11 cellular contexts compared by ENCODE assay signal in the genomic region with DNA sequence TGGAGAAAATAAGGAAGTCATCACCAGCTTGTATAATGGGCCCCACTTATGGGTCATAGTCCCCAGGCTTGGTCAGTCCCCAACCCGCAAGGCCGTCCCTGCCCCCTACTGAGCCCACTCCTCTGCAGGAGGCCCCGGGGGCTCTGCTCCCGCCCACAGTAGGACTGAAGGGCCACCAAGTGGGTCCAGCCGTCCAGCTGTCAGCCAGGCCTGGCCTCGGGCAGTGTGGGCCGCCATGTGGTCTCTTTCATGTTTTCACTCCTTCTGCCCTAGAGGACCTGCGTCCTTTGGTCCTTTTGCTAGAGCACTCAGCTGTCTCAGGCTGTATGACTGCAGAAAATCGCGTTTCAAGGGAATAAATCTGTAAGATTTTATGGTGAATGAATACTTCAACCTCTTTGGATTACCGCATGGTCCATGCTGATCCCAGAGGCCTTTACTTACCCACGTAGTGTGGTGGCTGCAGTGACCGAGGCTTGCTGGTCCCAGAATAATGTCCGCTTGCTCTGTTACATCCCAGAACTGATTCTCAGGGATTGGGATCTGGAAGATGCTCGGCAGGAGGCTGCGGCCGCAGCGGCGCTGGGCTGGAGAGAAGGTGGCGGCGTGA.
DNase-seq lines count a peak whose midpoint lies in the region; ATAC-seq and TF ChIP-seq lines count a peak whose summit lies in the region.
"Had no signal": no experiment of that assay in that cellular context is flagged by ENCODE, and none has a peak within 500 bp of the region (broad histone marks: within the 10 kb centered on the region; RNA-seq: fewer than 3 reads in every experiment).

No MANE protein-coding gene starts in this region.

- H3K4me1 Mint-ChIP-seq in type B pancreatic cell (ENCODE audit: unreplicated experiment): peaks cover 28% of the 10 kb centered on the region

- H3K4me2 ChIP-seq in SK-N-SH (no peak overlapping the region), neural cell (ENCODE audit: low read length) (no peak overlapping the region)

- TF ChIP-seq CTCF in SK-N-SH (IDR thresholded peaks at IDR 0.05) (no peak), left ventricle myocardium inferior (IDR thresholded peaks at IDR 0.05; ENCODE audit: borderline replicate concordance) (no peak), neural cell (IDR thresholded peaks at IDR 0.05; ENCODE audit: poor library complexity, severe bottlenecking) (no peak), type B pancreatic cell (conservative IDR thresholded peaks at IDR 0.05) (peak; percentile 45), A673 (conservative IDR thresholded peaks at IDR 0.05; ENCODE audit: low read depth, low read length) (no peak)

- intact Hi-C loops in left ventricle myocardium inferior (cut with micrococcal nuclease) (no loop called here), A673 (cut with micrococcal nuclease; ENCODE audit: unreplicated experiment) (no loop called here)

- H3K79me2 ChIP-seq in SK-N-SH (ENCODE audit: insufficient read depth): no peaks in the 10 kb centered on the region
- H3K79me2 ChIP-seq in neural cell (replicated peaks; ENCODE audit: insufficient read depth, low read length): no peaks in the 10 kb centered on the region

- no peaks in the 10 kb centered on the region for H3K36me3 Mint-ChIP-seq in type B pancreatic cell
- H3K36me3 Mint-ChIP-seq: activated naive CD8-positive, alpha-beta T cell treated with anti-CD3 and anti-CD28 coated beads for 36 hours had no signal

- H3K4me3 Mint-ChIP-seq in type B pancreatic cell: peak overlapping the region; percentile 77

- TF ChIP-seq EP300 in SK-N-SH (IDR thresholded peaks at IDR 0.05; ENCODE audit: borderline replicate concordance in 1 of 2, low read depth in 1 of 2, low read length in 1 of 2): no peak
- no peak for TF ChIP-seq EP300 in neural cell (conservative IDR thresholded peaks at IDR 0.05; ENCODE audit: poor library complexity, severe bottlenecking)

- H3K9me3 Mint-ChIP-seq in type B pancreatic cell: no peaks in the 10 kb centered on the region
- H3K9me3 Mint-ChIP-seq: activated CD4-positive, alpha-beta T cell treated with anti-CD3 and anti-CD28 coated beads, Interleukin-2, amount 10 ng/mL, durations not matched to agents 7 days and 5 days; activated naive CD8-positive, alpha-beta T cell treated with anti-CD3 and anti-CD28 coated beads for 36 hours had no signal

- no peaks in the 10 kb centered on the region for H3K36me3 ChIP-seq in SK-N-SH (replicated peaks in 1 of 2; ENCODE audit: control insufficient read depth in 1 of 2, insufficient read depth in 2 of 2, low read length in 1 of 2)
- no peaks in the 10 kb centered on the region for H3K36me3 ChIP-seq in left ventricle myocardium inferior
- H3K36me3 ChIP-seq in neural cell (ENCODE audit: insufficient read depth, low read length): no peaks in the 10 kb centered on the region
- H3K36me3 ChIP-seq in A673 (ENCODE audit: insufficient read depth, low read length, poor library complexity, severe bottlenecking): no peaks in the 10 kb centered on the region

- H4K20me1 ChIP-seq in SK-N-SH (ENCODE audit: insufficient read depth) (no peaks in the 10 kb centered on the region), neural cell (ENCODE audit: insufficient read depth) (no peaks in the 10 kb centered on the region)

- TF ChIP-seq RAD21 in SK-N-SH (IDR thresholded peaks at IDR 0.05; ENCODE audit: low read length) (no peak), neural cell (conservative IDR thresholded peaks at IDR 0.05) (no peak)

- CTCF ChIA-PET in SK-N-SH (lab: Yijun Ruan, JAX): interaction anchor here (0.7 kb wide), 1 partner anchor 52 kb away, joined by 3 read pairs; no protein-coding TSS in a partner anchor
- CTCF ChIA-PET in A673 (lab: Charles Lee): no interaction called here

- no TSS peak for BruUV-seq in A673 (replicated peaks; lab: Mats Ljungman, UMichigan)

- H3K27me3 ChIP-seq in SK-N-SH (ENCODE audit: insufficient read depth): no peaks in the 10 kb centered on the region
- H3K27me3 ChIP-seq in left ventricle myocardium inferior (ENCODE audit: low read depth): peaks cover 32% of the 10 kb centered on the region
- H3K27me3 ChIP-seq in neural cell (ENCODE audit: insufficient read depth, low read depth, low read length): peaks cover 16% of the 10 kb centered on the region
- peaks cover 23% of the 10 kb centered on the region for H3K27me3 ChIP-seq in A673 (replicated peaks; ENCODE audit: insufficient read depth, low read depth, low read length, poor library complexity)

- H3K4me3 ChIP-seq in SK-N-SH (ENCODE audit: low read depth in 2 of 2, low read length in 1 of 2): peak overlapping the region in 1 of 2 experiments; percentile 3; a peak in 1 of 4 replicates
- peak overlapping the region; percentile 69 for H3K4me3 ChIP-seq in left ventricle myocardium inferior
- H3K4me3 ChIP-seq in neural cell (ENCODE audit: low read length): peak overlapping the region; percentile 63
- H3K4me3 ChIP-seq in A673 (ENCODE audit: low read depth, low read length, poor library complexity, severe bottlenecking): no peak overlapping the region

- H3K9ac ChIP-seq in SK-N-SH: no peak overlapping the region
- H3K9ac ChIP-seq in neural cell (ENCODE audit: low read length): peak overlapping the region; percentile 26

- H2AFZ ChIP-seq in SK-N-SH (ENCODE audit: low read depth) (no peak overlapping the region), neural cell (ENCODE audit: low read depth, low read length) (no peak overlapping the region)

- ATAC-seq in SK-N-SH treated with all-trans-retinoic acid at 6 μM for 48 hours: no peak

- no peak overlapping the region for H3K27ac Mint-ChIP-seq in type B pancreatic cell
- H3K27ac Mint-ChIP-seq: activated CD4-positive, alpha-beta T cell treated with anti-CD3 and anti-CD28 coated beads, Interleukin-2, amount 10 ng/mL, durations not matched to agents 7 days and 5 days; activated naive CD8-positive, alpha-beta T cell treated with anti-CD3 and anti-CD28 coated beads for 36 hours had no signal

- 54% methylated on average over 19 of the region's 21 CpGs for WGBS in SK-N-SH (ENCODE audit: low lambda C conversion rate)

- H3K4me1 ChIP-seq in SK-N-SH (ENCODE audit: control insufficient read depth in 1 of 2, insufficient read depth in 2 of 2, low read depth in 1 of 2, low read length in 1 of 2) (peaks cover 0 to 2% of the 10 kb centered on the region in 2 experiments; a peak in 1 of 4 replicates), left ventricle myocardium inferior (peaks cover 12% of the 10 kb centered on the region), A673 (ENCODE audit: insufficient read depth, low read length, poor library complexity, severe bottlenecking) (no peaks in the 10 kb centered on the region)

- H3F3A ChIP-seq in SK-N-SH (replicated peaks; ENCODE audit: insufficient read depth) (no peaks in the 10 kb centered on the region), neural cell (ENCODE audit: insufficient read depth, low read length, poor library complexity, severe bottlenecking) (no peaks in the 10 kb centered on the region)

- peaks cover 76% of the 10 kb centered on the region for H3K27me3 Mint-ChIP-seq in type B pancreatic cell

- DNase-seq in SK-N-SH (peak; percentile 54), left ventricle myocardium inferior (no peak), type B pancreatic cell (ENCODE audit: extremely low spot score, unreplicated experiment) (no peak), A673 (ENCODE audit: low spot score) (no peak)
- DNase-seq in stimulated activated naive CD4-positive, alpha-beta T cell (lab: John Stamatoyannopoulos, UW): no peak
- DNase-seq in stimulated activated CD4-positive, alpha-beta T cell treated with anti-CD3 and anti-CD28 coated beads, Interleukin-2, amount 100 ng/mL, for 24 hours: no peak
- DNase-seq: activated CD4-positive, alpha-beta T cell treated with anti-CD3 and anti-CD28 coated beads, Interleukin-2, amount 10 ng/mL, durations not matched to agents 7 days and 5 days; NCI-H187 had no signal

- H3K27ac ChIP-seq in SK-N-SH (ENCODE audit: low read depth in 2 of 2, low read length in 1 of 2) (no peak overlapping the region), left ventricle myocardium inferior (replicated peaks) (no peak overlapping the region), neural cell (ENCODE audit: low read length) (no peak overlapping the region), A673 (ENCODE audit: low read depth, low read length, poor library complexity, severe bottlenecking) (no peak overlapping the region)

- POLR2A ChIA-PET in SK-N-SH (lab: Yijun Ruan, JAX) (no interaction called here), A673 (lab: Charles Lee; ENCODE audit: low non-redundant PET) (interaction anchor here (0.7 kb wide), 1 partner anchor 172 kb away, joined by 3 read pairs; no protein-coding TSS in a partner anchor)

- H3K9me3 ChIP-seq in SK-N-SH (no peaks in the 10 kb centered on the region), left ventricle myocardium inferior (replicated peaks) (no peaks in the 10 kb centered on the region), neural cell (ENCODE audit: low read length) (no peaks in the 10 kb centered on the region), A673 (ENCODE audit: low read depth, low read length, poor library complexity, severe bottlenecking) (no peaks in the 10 kb centered on the region)

- H3K9me2 ChIP-seq in SK-N-SH (no peaks in the 10 kb centered on the region), neural cell (ENCODE audit: insufficient read depth, low read length) (no peaks in the 10 kb centered on the region)

TF ChIP-seq in SK-N-SH, 30 proteins besides CTCF, POLR2A, EP300 and RAD21 (continues in another document):
- TF ChIP-seq POLR2AphosphoS5 (IDR thresholded peaks at IDR 0.05; ENCODE audit: low read depth, low read length) (no peak), ELF1 (IDR thresholded peaks at IDR 0.05) (no peak), MXI1 (IDR thresholded peaks at IDR 0.05; ENCODE audit: low read depth, low read length) (no peak), FOXM1 (IDR thresholded peaks at IDR 0.05; ENCODE audit: low read depth) (no peak)

TF ChIP-seq in SK-N-SH treated with all-trans-retinoic acid at 6 μM for 48 hours, 23 proteins besides CTCF, POLR2A, EP300 and RAD21 (continues in another document):
- TF ChIP-seq TOX (CRISPR knock-in tag; IDR thresholded peaks at IDR 0.05; ENCODE audit: borderline replicate concordance): no peak
- TF ChIP-seq BACH2 (CRISPR knock-in tag; IDR thresholded peaks at IDR 0.05; ENCODE audit: borderline replicate concordance): no peak
- TF ChIP-seq ARNTL (CRISPR knock-in tag; IDR thresholded peaks at IDR 0.05; ENCODE audit: borderline replicate concordance, low read depth): no peak

TF ChIP-seq in neural cell, 6 proteins besides CTCF, POLR2A, EP300 and RAD21 (continues in another document):
- TF ChIP-seq TAF1 (IDR thresholded peaks at IDR 0.05; ENCODE audit: low read depth): no peak
- TF ChIP-seq POLR2AphosphoS5 (IDR thresholded peaks at IDR 0.05): no peak
